Comparison of ENCODE assay signal across 23 cellular contexts in genomic region chr17:50118828-50119218, GRCh38. TPM values are rescaled to one million over a fixed set of nuclear protein-coding genes. Genes with fewer than 3 reads are reported as not detected.
"Had no signal": no experiment of that assay in that cellular context is flagged by ENCODE, and none has a peak within 500 bp of the region (broad histone marks: within the 10 kb centered on the region; RNA-seq: fewer than 3 reads in every experiment).

No MANE protein-coding gene starts in this region.

- H3K36me3 ChIP-seq: MG63, SJCRH30 had no signal

- ATAC-seq: K562, SK-N-SH treated with all-trans-retinoic acid at 6 μM for 48 hours had no signal

- H3K27me3 ChIP-seq: SJCRH30 had no signal

- H3K4me3 ChIP-seq: K562, MG63, SJCRH30 had no signal

- H3K4me2 ChIP-seq: KMS-11 had no signal

- H3K9me3 ChIP-seq: MG63, SJCRH30 had no signal

- DNase-seq: MG63, NCI-H1092, NCI-H1105 treated with DMSO at 0.1 percent for 48 hours, NCI-H1417 treated with DMSO at 0.1 percent for 48 hours, NCI-H146, NCI-H1694 treated with DMSO at 0.1 percent for 48 hours, NCI-H1930, NCI-H2081 treated with DMSO at 0.1 percent for 48 hours, NCI-H2171, NCI-H226, NCI-H446, NCI-H510A, NCI-H524 treated with DMSO at 0.1 percent for 48 hours, NCI-H69, NCI-H774, SHP77 treated with DMSO at 0.1 percent for 48 hours, SJCRH30 had no signal

- H3K9me3 Mint-ChIP-seq: IgD-negative memory B cell had no signal

- H3K9ac ChIP-seq: KMS-11 had no signal

- H3K27ac Mint-ChIP-seq: IgD-negative memory B cell had no signal

- H3K36me3 Mint-ChIP-seq: IgD-negative memory B cell had no signal

- H3K27ac ChIP-seq: KMS-11, RWPE1, SJCRH30 had no signal

RNA-seq across cellular contexts. Expression of gene SGCA, which starts 47.0 kb away (rescaled TPM):
- total RNA-seq: HT-29, K562 had no signal
- polyA plus RNA-seq: K562 had no signal
